ENCODE assay signal across 29 cellular contexts in the genomic region with DNA sequence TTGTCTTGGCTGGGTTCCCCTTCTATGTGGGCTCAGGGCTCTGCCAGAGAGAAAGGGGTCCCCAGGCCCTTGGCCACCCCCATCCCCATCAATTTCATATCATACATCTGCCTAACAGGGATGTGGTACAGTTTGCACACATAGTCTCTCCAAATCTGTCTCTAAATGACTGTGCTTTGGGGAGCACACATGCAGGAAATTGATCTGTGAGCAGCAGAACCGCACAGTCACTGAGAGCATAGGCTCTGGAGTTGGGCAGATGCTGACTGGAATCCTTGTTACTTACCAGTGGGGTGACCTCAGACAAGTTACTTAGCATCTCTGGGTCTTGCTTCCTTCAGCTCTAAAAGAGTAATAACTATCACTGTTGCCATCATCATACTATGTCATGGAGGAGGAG.
"Had no signal": no experiment of that assay in that cellular context is flagged by ENCODE, and none has a peak within 500 bp of the region (broad histone marks: within the 10 kb centered on the region; RNA-seq: fewer than 3 reads in every experiment).

No MANE protein-coding gene starts in this region.

- H3K9me3 Mint-ChIP-seq: activated naive CD4-positive, alpha-beta T cell treated with anti-CD3 and anti-CD28 coated beads for 36 hours; mesothelial cell of epicardium; naive B cell; nephron progenitor cell; stimulated activated memory B cell treated with anti-CD40 and anti-IgM and Interleukin-4, amounts not matched to agents 10 μg/mL and 1 μg/mL and 100 μg/mL, for 72 hours; T-helper 1 cell treated with Interleukin-12 subunit alpha and Interleukin-12 subunit beta and Interleukin-4 antibody, amounts not matched to agents 30 μg/mL and 1 μg/mL, for 36 hours had no signal

- H3K27me3 ChIP-seq: pancreas, suprapubic skin had no signal

- DNase-seq: activated CD4-positive, alpha-beta T cell treated with anti-CD3 and anti-CD28 coated beads for 48 hours; activated CD4-positive, alpha-beta T cell treated with anti-CD3 and anti-CD28 coated beads, Interleukin-2, amount 50 U/mL, for 48 hours; activated effector memory CD4-positive, alpha-beta T cell treated with anti-CD3 and anti-CD28 coated beads, Interleukin-2, amount 50 U/mL, for 16 hours; activated naive CD4-positive, alpha-beta T cell treated with anti-CD3 and anti-CD28 coated beads for 36 hours; amniotic stem cell; central memory CD4-positive, alpha-beta T cell; foreskin keratinocyte; heart right ventricle; naive B cell; nephron progenitor cell; pancreas; retina; stimulated activated CD4-positive, alpha-beta T cell treated with anti-CD3 and anti-CD28 coated beads, Interleukin-12 subunit alpha, Interleukin-12 subunit beta, amount 100 ng/mL, for 4 hours; stimulated activated CD4-positive, alpha-beta T cell treated with anti-CD3 and anti-CD28 coated beads, Interleukin-4, amount 100 ng/mL, for 1 hour; T1000; tibial artery; upper lobe of right lung; WERI-Rb-1 had no signal

- H3K27ac Mint-ChIP-seq: activated naive CD4-positive, alpha-beta T cell treated with anti-CD3 and anti-CD28 coated beads for 36 hours; mesothelial cell of epicardium; naive B cell; nephron progenitor cell; stimulated activated memory B cell treated with anti-CD40 and anti-IgM and Interleukin-4, amounts not matched to agents 10 μg/mL and 1 μg/mL and 100 μg/mL, for 72 hours; T-helper 1 cell treated with Interleukin-12 subunit alpha and Interleukin-12 subunit beta and Interleukin-4 antibody, amounts not matched to agents 30 μg/mL and 1 μg/mL, for 36 hours had no signal

- H3K4me3 Mint-ChIP-seq: activated naive CD4-positive, alpha-beta T cell treated with anti-CD3 and anti-CD28 coated beads for 36 hours; mesothelial cell of epicardium; naive B cell; nephron progenitor cell; stimulated activated memory B cell treated with anti-CD40 and anti-IgM and Interleukin-4, amounts not matched to agents 10 μg/mL and 1 μg/mL and 100 μg/mL, for 72 hours; T-helper 1 cell treated with Interleukin-12 subunit alpha and Interleukin-12 subunit beta and Interleukin-4 antibody, amounts not matched to agents 30 μg/mL and 1 μg/mL, for 36 hours had no signal

- ATAC-seq: activated CD4-positive, CD25-positive, alpha-beta regulatory T cell treated with anti-CD3 and anti-CD28 coated beads, Interleukin-2, amount 50 U/mL, for 24 hours; esophagus mucosa; foreskin keratinocyte; heart right ventricle; pancreas; sciatic nerve; stimulated activated memory B cell treated with anti-CD40 and anti-IgM and Interleukin-4, amounts not matched to agents 10 μg/mL and 1 μg/mL and 100 μg/mL, for 72 hours; upper lobe of right lung had no signal

- H3K27ac ChIP-seq: foreskin keratinocyte, heart right ventricle, neutrophil, pancreas, prostate gland, skin epidermis, suprapubic skin, tibial artery, upper lobe of right lung, WERI-Rb-1 had no signal

- H3K4me1 Mint-ChIP-seq: naive B cell; stimulated activated memory B cell treated with anti-CD40 and anti-IgM and Interleukin-4, amounts not matched to agents 10 μg/mL and 1 μg/mL and 100 μg/mL, for 72 hours had no signal

- H3K4me1 ChIP-seq: foreskin keratinocyte, heart right ventricle, pancreas, prostate gland, suprapubic skin, tibial artery, upper lobe of right lung had no signal

- H3K4me3 ChIP-seq: heart right ventricle, pancreas, prostate gland, skin epidermis, suprapubic skin, tibial artery, upper lobe of right lung had no signal

- FAIRE-seq: endothelial cell of umbilical vein, pancreas had no signal

- H3K36me3 ChIP-seq: heart right ventricle, neutrophil, pancreas, prostate gland, suprapubic skin, tibial artery, upper lobe of right lung, WERI-Rb-1 had no signal

- H3K9me3 ChIP-seq: heart right ventricle, neutrophil, pancreas, prostate gland, suprapubic skin, tibial artery, upper lobe of right lung had no signal
